In the genomic region with DNA sequence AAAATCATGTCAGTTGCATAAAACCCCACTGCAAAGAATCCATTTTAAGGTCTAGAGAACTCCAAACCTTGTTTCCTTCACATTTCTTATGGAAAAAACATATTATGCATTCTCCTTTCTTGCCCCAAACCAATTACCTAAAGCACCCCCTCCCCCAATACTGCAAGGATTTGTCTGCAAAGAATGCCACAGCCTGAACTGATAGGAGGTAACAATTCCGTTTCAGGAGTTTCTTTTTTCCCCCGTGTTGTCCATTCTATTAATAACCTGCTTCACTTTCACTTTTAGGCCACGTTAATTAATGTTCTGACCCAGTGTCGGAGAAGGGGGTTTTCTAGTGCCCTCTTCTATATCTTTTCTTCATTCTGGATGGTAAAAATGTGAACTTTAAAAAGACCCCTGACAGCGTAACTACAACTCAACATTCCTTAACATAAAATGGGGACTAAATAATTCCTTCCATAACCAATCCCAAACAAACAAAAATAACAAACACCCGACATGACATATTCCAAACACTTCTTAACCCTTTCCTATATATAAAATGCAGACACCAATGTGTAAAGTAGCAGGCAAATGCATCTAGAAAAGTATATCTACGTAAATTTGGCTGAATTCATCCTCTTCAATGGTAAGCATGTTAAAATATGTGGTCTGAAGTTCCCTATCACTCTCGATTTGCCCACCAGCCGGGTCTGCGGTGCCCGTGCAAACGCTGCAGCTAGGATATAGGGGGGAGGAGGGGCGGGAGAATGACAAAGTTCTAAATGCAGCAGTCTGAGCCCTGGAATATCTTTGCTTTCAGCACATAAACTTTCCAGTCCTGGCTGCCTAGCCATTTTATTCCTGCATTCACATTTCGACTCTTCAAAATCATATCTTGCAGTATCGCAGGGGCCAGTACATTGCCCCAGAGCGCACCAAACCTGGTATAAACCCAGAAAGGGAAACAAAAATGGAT, we compare ENCODE assay signal across 8 cellular contexts. TPM values are rescaled to one million over a fixed set of nuclear protein-coding genes. Genes with fewer than 3 reads are reported as not detected.
DNase-seq lines count a peak whose midpoint lies in the region; ATAC-seq lines count a peak whose summit lies in the region.

No MANE protein-coding gene starts in this region.

- H3K9ac ChIP-seq in adipocyte (ENCODE audit: low read length) = peak overlapping the region; percentile 91

- no peaks in the 10 kb centered on the region for H3K9me3 ChIP-seq in adipocyte (ENCODE audit: control insufficient read depth, low read length)

- peaks cover 51 to 64% (median 55%) of the 10 kb centered on the region in 3 donors for H3K4me1 Mint-ChIP-seq in naive B cell

- H3K9me3 Mint-ChIP-seq in naive B cell = peaks cover 8 to 37% (median 28%) of the 10 kb centered on the region in 7 donors

- H3K4me1 ChIP-seq in adipocyte (ENCODE audit: control insufficient read depth, insufficient read depth, low read length) = peaks cover 23% of the 10 kb centered on the region

- no peaks in the 10 kb centered on the region for H3K36me3 ChIP-seq in H7 (replicated peaks; ENCODE audit: control insufficient read depth, insufficient read depth, low read length)
- H3K36me3 ChIP-seq in adipocyte (ENCODE audit: control insufficient read depth, insufficient read depth, low read length, severe bottlenecking) = no peaks in the 10 kb centered on the region

- peaks cover 57 to 89% (median 81%) of the 10 kb centered on the region in 3 donors for H3K27me3 Mint-ChIP-seq in naive B cell

- H3K27me3 ChIP-seq in H7 (ENCODE audit: control insufficient read depth, insufficient read depth, low read length) (peaks cover 93% of the 10 kb centered on the region), adipocyte (replicated peaks; ENCODE audit: control insufficient read depth, insufficient read depth, low read length) (peaks cover 18% of the 10 kb centered on the region)

- H3K4me3 Mint-ChIP-seq in naive B cell = peak overlapping the region; percentile 6 to 82 (median 68)

- DNase-seq in AG08396 (ENCODE audit: low spot score) (peak; percentile 22), H7 (peak; percentile 64), adipocyte (ENCODE audit: low read depth) (no peak), naive B cell (no peak), globus pallidus (ENCODE audit: low spot score) (no peak), mesenteric fat pad (ENCODE audit: low spot score) (no peak)

- ATAC-seq in naive B cell (ENCODE audit: low read depth in 2 of 2) (no peak), GM19397 (IDR thresholded peaks at IDR 0.05; ENCODE audit: unreplicated experiment) (no peak), HG02623 (IDR thresholded peaks at IDR 0.05; ENCODE audit: unreplicated experiment) (no peak)

- H3K27ac Mint-ChIP-seq in naive B cell = peak overlapping the region; percentile 54 to 99 (median 94)

- H3K36me3 Mint-ChIP-seq in naive B cell = peaks cover 8 to 38% of the 10 kb centered on the region in 2 donors

- H3K4me3 ChIP-seq in H7 (ENCODE audit: insufficient read depth, low read depth, low read length) (peak overlapping the region; percentile 9; the same call in 1 of the 2 replicates), adipocyte (ENCODE audit: low read length) (peak overlapping the region; percentile 86)

RNA-seq across cellular contexts. Expression of gene NRN1, which starts 1.0 kb away (rescaled TPM):
- total RNA-seq in H7 (2014; rRNA removed; shearing (Covaris generic)) = 0.63 TPM in 1 of 2 replicates, not detected in the other
- polyA plus RNA-seq in naive B cell (ENCODE audit: low read depth in 6 of 6) = not detected
- 20.0 TPM for total RNA-seq in mesenteric fat pad

Comparison
In these comparisons a context has a peak if more than half of its experiments do, and no peak if none do; other contexts are left out.
1. DNase-seq: peak in AG08396 (single experiment) and H7 (single experiment); none in adipocyte (single experiment), naive B cell (single experiment), globus pallidus (single experiment) and mesenteric fat pad (single experiment).
2. RNA of gene NRN1, which starts 1.0 kb away (total RNA-seq): 20.0 TPM in mesenteric fat pad (single experiment); 0.63 TPM in H7; every median in the first group is over 10 times any median in the second.